Comparison of ENCODE assay signal across 18 cellular contexts in the genomic region with DNA sequence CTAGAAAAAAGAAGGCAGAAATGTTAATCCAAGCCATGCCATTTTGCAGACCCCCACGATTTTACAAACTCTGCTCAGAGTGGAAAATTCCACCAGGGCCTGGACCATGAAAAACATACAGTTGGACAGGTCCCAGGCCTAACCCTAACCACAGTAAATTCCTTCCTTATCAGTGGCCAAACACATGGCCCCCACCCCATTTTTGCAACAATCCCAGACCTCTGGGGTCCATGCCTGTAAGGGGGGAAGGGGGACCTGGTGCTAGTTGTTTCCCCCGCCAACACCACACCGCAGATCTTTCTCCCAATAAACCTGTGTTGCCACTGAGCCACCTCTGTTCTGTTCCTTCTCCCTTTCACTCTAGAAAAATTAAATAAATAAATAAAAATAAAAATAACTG.
"Had no signal": no experiment of that assay in that cellular context is flagged by ENCODE, and none has a peak within 500 bp of the region (broad histone marks: within the 10 kb centered on the region; RNA-seq: fewer than 3 reads in every experiment).

No MANE protein-coding gene starts in this region.

- H3K36me3 ChIP-seq: gastrocnemius medialis, neutrophil, pancreas, sigmoid colon, thoracic aorta, tibial nerve, upper lobe of right lung, uterus had no signal

- H3K4me1 ChIP-seq: gastrocnemius medialis, pancreas, sigmoid colon, tibial nerve, upper lobe of right lung, uterus had no signal

- DNase-seq: dorsolateral prefrontal cortex; effector CD4-positive, alpha-beta T cell; gastrocnemius medialis; head of caudate nucleus; kidney; mucosa of descending colon; naive B cell; pancreas; sigmoid colon; stimulated activated CD4-positive, alpha-beta T cell treated with anti-CD3 and anti-CD28 coated beads, Interleukin-15, amount 100 ng/mL, for 24 hours; stimulated activated CD4-positive, alpha-beta T cell treated with anti-CD3 and anti-CD28 coated beads, Interleukin-2, amount 100 ng/mL, for 48 hours; stimulated activated naive B cell treated with anti-CD40 and anti-IgM and Interleukin-4, amounts not matched to agents 10 μg/mL and 1 μg/mL and 100 μg/mL, for 72 hours; upper lobe of right lung; uterus had no signal

- H3K27me3 ChIP-seq: dorsolateral prefrontal cortex, gastrocnemius medialis, neutrophil, pancreas, sigmoid colon, tibial nerve, upper lobe of right lung, uterus had no signal

- H3K27ac ChIP-seq: dorsolateral prefrontal cortex, gastrocnemius medialis, neutrophil, pancreas, sigmoid colon, thoracic aorta, tibial nerve, upper lobe of right lung, uterus had no signal

- H3K4me3 ChIP-seq: dorsolateral prefrontal cortex, gastrocnemius medialis, lung, mucosa of descending colon, pancreas, sigmoid colon, thoracic aorta, tibial nerve, upper lobe of right lung, uterus had no signal
